In genomic region chr5:107300928-107301327, GRCh38 we compare ENCODE assay signal across 29 cellular contexts.
A peak's percentile ranks its signal among the peaks of the same experiment; 100 is the strongest.
DNase-seq lines count a peak whose midpoint lies in the region; ATAC-seq and TF ChIP-seq lines count a peak whose summit lies in the region.
"Had no signal": no experiment of that assay in that cellular context is flagged by ENCODE, and none has a peak within 500 bp of the region (broad histone marks: within the 10 kb centered on the region; RNA-seq: fewer than 3 reads in every experiment).

No MANE protein-coding gene starts in this region.

- ATAC-seq in foreskin keratinocyte (peak; percentile 44), GM21447 (IDR thresholded peaks at IDR 0.05; ENCODE audit: unreplicated experiment) (no peak)
- ATAC-seq: activated CD8-positive, alpha-beta T cell treated with anti-CD3 and anti-CD28 coated beads, Interleukin-2, amount 10 ng/mL, durations not matched to agents 7 days and 5 days; effector memory CD8-positive, alpha-beta T cell; heart left ventricle; naive thymus-derived CD8-positive, alpha-beta T cell; stimulated activated naive B cell treated with anti-CD40 and anti-IgM and Interleukin-4, amounts not matched to agents 10 μg/mL and 1 μg/mL and 100 μg/mL, for 72 hours had no signal

- no peaks in the 10 kb centered on the region for H3K79me2 ChIP-seq in mammary epithelial cell (ENCODE audit: insufficient read depth, low read length)

- no peak overlapping the region for H3K4me3 Mint-ChIP-seq in brain
- H3K4me3 Mint-ChIP-seq: activated CD8-positive, alpha-beta T cell treated with anti-CD3 and anti-CD28 coated beads, Interleukin-2, amount 10 ng/mL, durations not matched to agents 7 days and 5 days; effector memory CD8-positive, alpha-beta T cell; naive thymus-derived CD8-positive, alpha-beta T cell; stimulated activated naive B cell treated with anti-CD40 and anti-IgM and Interleukin-4, amounts not matched to agents 10 μg/mL and 1 μg/mL and 100 μg/mL, for 72 hours had no signal

- H3K9me3 Mint-ChIP-seq in brain: peaks cover 0 to 3% (median 0%) of the 10 kb centered on the region in 5 experiments
- H3K9me3 Mint-ChIP-seq: effector memory CD8-positive, alpha-beta T cell; stimulated activated naive B cell treated with anti-CD40 and anti-IgM and Interleukin-4, amounts not matched to agents 10 μg/mL and 1 μg/mL and 100 μg/mL, for 72 hours had no signal

- H3K4me3 ChIP-seq in mammary epithelial cell (replicated peaks in 1 of 3; ENCODE audit: insufficient read depth in 1 of 3, low read depth in 2 of 3, low read length in 3 of 3) (no peak overlapping the region), breast epithelium (no peak overlapping the region), tibial nerve (no peak overlapping the region)
- H3K4me3 ChIP-seq: heart left ventricle, MG63, ovary, SJCRH30 had no signal

- H3K36me3 ChIP-seq in mammary epithelial cell (ENCODE audit: insufficient read depth, low read length) (no peaks in the 10 kb centered on the region), breast epithelium (no peaks in the 10 kb centered on the region), tibial nerve (no peaks in the 10 kb centered on the region)
- H3K36me3 ChIP-seq: heart left ventricle, MG63, ovary, SJCRH30 had no signal

- CTCF ChIA-PET in mammary epithelial cell (lab: Charles Lee; ENCODE audit: low non-redundant PET): interaction anchor here (0.6 kb wide), 1 partner anchor 272 kb away, joined by 3 read pairs; no protein-coding TSS in a partner anchor

- peak overlapping the region in 3 of 5 experiments; percentile 48 to 86 (median 49) for H3K27ac Mint-ChIP-seq in brain
- H3K27ac Mint-ChIP-seq: activated CD8-positive, alpha-beta T cell treated with anti-CD3 and anti-CD28 coated beads, Interleukin-2, amount 10 ng/mL, durations not matched to agents 7 days and 5 days; CD14-positive monocyte; naive thymus-derived CD8-positive, alpha-beta T cell; stimulated activated naive B cell treated with anti-CD40 and anti-IgM and Interleukin-4, amounts not matched to agents 10 μg/mL and 1 μg/mL and 100 μg/mL, for 72 hours had no signal

- H3K27me3 ChIP-seq in mammary epithelial cell (ENCODE audit: insufficient read depth, low read length) (no peaks in the 10 kb centered on the region), breast epithelium (no peaks in the 10 kb centered on the region), foreskin keratinocyte (no peaks in the 10 kb centered on the region), tibial nerve (no peaks in the 10 kb centered on the region)
- H3K27me3 ChIP-seq: heart left ventricle, MG63, ovary, SJCRH30 had no signal

- no peak overlapping the region for H3K4me2 ChIP-seq in mammary epithelial cell (ENCODE audit: insufficient read depth, low read depth, low read length)

- peaks cover 7% of the 10 kb centered on the region for H3K4me1 Mint-ChIP-seq in brain
- H3K4me1 Mint-ChIP-seq: CD14-positive monocyte had no signal

- no peak for TF ChIP-seq EP300 in tibial nerve (IDR thresholded peaks at IDR 0.05)

- TF ChIP-seq CTCF in mammary epithelial cell (conservative IDR thresholded peaks at IDR 0.05 in 1 of 2, IDR thresholded peaks at IDR 0.05 in 1 of 2; ENCODE audit: extremely low read depth in 1 of 2, insufficient read depth in 1 of 2, low read depth in 1 of 2, low read length in 2 of 2) (no peak), breast epithelium (IDR thresholded peaks at IDR 0.05) (no peak), brain (conservative IDR thresholded peaks at IDR 0.05) (no peak), foreskin keratinocyte (conservative IDR thresholded peaks at IDR 0.05) (no peak), tibial nerve (IDR thresholded peaks at IDR 0.05) (no peak)

- no peaks in the 10 kb centered on the region for H4K20me1 ChIP-seq in mammary epithelial cell (ENCODE audit: insufficient read depth, low read length)

- H3K27ac ChIP-seq in mammary epithelial cell (ENCODE audit: insufficient read depth, low read depth, low read length): no peak overlapping the region
- H3K27ac ChIP-seq in breast epithelium: no peak overlapping the region
- H3K27ac ChIP-seq in foreskin keratinocyte: no peak overlapping the region
- H3K27ac ChIP-seq in tibial nerve: no peak overlapping the region
- H3K27ac ChIP-seq: heart left ventricle, ovary, SJCRH30 had no signal

- BruUV-seq in mammary epithelial cell (replicated peaks; lab: Mats Ljungman, UMichigan): no TSS peak

- H3K9me3 ChIP-seq in mammary epithelial cell (replicated peaks; ENCODE audit: insufficient read depth, low read length) (no peaks in the 10 kb centered on the region), breast epithelium (no peaks in the 10 kb centered on the region), tibial nerve (no peaks in the 10 kb centered on the region)
- H3K9me3 ChIP-seq: Caco-2, heart left ventricle, MG63, ovary, SJCRH30 had no signal

- 44% methylated on average over 2 of the region's 2 CpGs for WGBS in mammary epithelial cell (ENCODE audit: low coverage, missing lambda C conversion rate)
- 28 to 50% methylated on average over 2 of the region's 2 CpGs for WGBS in tibial nerve, 2 donors

- H3K27me3 Mint-ChIP-seq in brain: peaks cover 13% of the 10 kb centered on the region
- H3K27me3 Mint-ChIP-seq: effector memory CD8-positive, alpha-beta T cell had no signal

- DNase-seq in mammary epithelial cell: peak; percentile 26
- DNase-seq in breast epithelium (ENCODE audit: low spot score in 2 of 2): no peak
- peak; percentile 2 to 20 for DNase-seq in foreskin keratinocyte
- no peak for DNase-seq in stimulated activated naive CD4-positive, alpha-beta T cell (lab: John Stamatoyannopoulos, UW)
- DNase-seq in NCI-H2029 (lab: John Stamatoyannopoulos, UW): no peak
- no peak for DNase-seq in tibial nerve (ENCODE audit: low spot score in 2 of 2)
- DNase-seq: activated CD8-positive, alpha-beta T cell treated with anti-CD3 and anti-CD28 coated beads, Interleukin-2, amount 10 ng/mL, durations not matched to agents 7 days and 5 days; activated naive CD4-positive, alpha-beta T cell treated with anti-CD3 and anti-CD28 coated beads, Interleukin-2, amount 50 U/mL, for 16 hours; Caco-2; caudate nucleus; effector memory CD8-positive, alpha-beta T cell; erythroblast; foreskin melanocyte; GOT3; heart left ventricle; KG1; MG63; naive thymus-derived CD8-positive, alpha-beta T cell; NCI-H1105 treated with DMSO at 0.1 percent for 48 hours; NCI-H2029 treated with DMSO at 0.1 percent for 48 hours; NCI-H526 treated with DMSO at 0.1 percent for 48 hours; ovary; RPMI8226; SJCRH30; stimulated activated naive B cell treated with anti-CD40 and anti-IgM and Interleukin-4, amounts not matched to agents 10 μg/mL and 1 μg/mL and 100 μg/mL, for 72 hours; SW 1271 had no signal

- intact Hi-C loops in mammary epithelial cell (cut with micrococcal nuclease) (loop anchor here (2.0 kb wide), 1 partner anchor 16 kb away; no protein-coding TSS in a partner anchor), breast epithelium (cut with DNase I; ENCODE audit: low total_unique reads) (no loop called here)

- H3K4me1 ChIP-seq in mammary epithelial cell (ENCODE audit: insufficient read depth, low read length): no peaks in the 10 kb centered on the region
- H3K4me1 ChIP-seq in breast epithelium: no peaks in the 10 kb centered on the region
- no peaks in the 10 kb centered on the region for H3K4me1 ChIP-seq in foreskin keratinocyte
- H3K4me1 ChIP-seq in tibial nerve: peaks cover 0 to 5% (median 0%) of the 10 kb centered on the region in 4 donors
- H3K4me1 ChIP-seq: Caco-2, heart left ventricle, SJCRH30 had no signal

- dilution Hi-C loops in mammary epithelial cell (cut with HindIII; ENCODE audit: low sequenced_read_pairs): no loop called here

- no peak overlapping the region for H3K9ac ChIP-seq in mammary epithelial cell (ENCODE audit: insufficient read depth, low read length)

- H3K36me3 Mint-ChIP-seq in brain: no peaks in the 10 kb centered on the region
- H3K36me3 Mint-ChIP-seq: CD14-positive monocyte; naive thymus-derived CD8-positive, alpha-beta T cell; stimulated activated naive B cell treated with anti-CD40 and anti-IgM and Interleukin-4, amounts not matched to agents 10 μg/mL and 1 μg/mL and 100 μg/mL, for 72 hours had no signal

- no peak overlapping the region for H2AFZ ChIP-seq in mammary epithelial cell (ENCODE audit: low read depth, low read length)

- in situ Hi-C loops in mammary epithelial cell (cut with MboI; ENCODE audit: low sequenced_read_pairs in 2 of 2): no loop called here

- no peak for TF ChIP-seq POLR2A in breast epithelium (IDR thresholded peaks at IDR 0.05)
- TF ChIP-seq POLR2A in tibial nerve (IDR thresholded peaks at IDR 0.05): no peak

Comparison
In these comparisons a context has a peak if more than half of its experiments do, and no peak if none do; other contexts are left out.
1. DNase-seq: peak in mammary epithelial cell (single experiment) and foreskin keratinocyte (2 of 2); none in breast epithelium (0 of 2), stimulated activated naive CD4-positive, alpha-beta T cell (0 of 6), NCI-H2029 (single experiment) and tibial nerve (0 of 2).